8 cellular contexts compared by ENCODE assay signal in the genomic region with DNA sequence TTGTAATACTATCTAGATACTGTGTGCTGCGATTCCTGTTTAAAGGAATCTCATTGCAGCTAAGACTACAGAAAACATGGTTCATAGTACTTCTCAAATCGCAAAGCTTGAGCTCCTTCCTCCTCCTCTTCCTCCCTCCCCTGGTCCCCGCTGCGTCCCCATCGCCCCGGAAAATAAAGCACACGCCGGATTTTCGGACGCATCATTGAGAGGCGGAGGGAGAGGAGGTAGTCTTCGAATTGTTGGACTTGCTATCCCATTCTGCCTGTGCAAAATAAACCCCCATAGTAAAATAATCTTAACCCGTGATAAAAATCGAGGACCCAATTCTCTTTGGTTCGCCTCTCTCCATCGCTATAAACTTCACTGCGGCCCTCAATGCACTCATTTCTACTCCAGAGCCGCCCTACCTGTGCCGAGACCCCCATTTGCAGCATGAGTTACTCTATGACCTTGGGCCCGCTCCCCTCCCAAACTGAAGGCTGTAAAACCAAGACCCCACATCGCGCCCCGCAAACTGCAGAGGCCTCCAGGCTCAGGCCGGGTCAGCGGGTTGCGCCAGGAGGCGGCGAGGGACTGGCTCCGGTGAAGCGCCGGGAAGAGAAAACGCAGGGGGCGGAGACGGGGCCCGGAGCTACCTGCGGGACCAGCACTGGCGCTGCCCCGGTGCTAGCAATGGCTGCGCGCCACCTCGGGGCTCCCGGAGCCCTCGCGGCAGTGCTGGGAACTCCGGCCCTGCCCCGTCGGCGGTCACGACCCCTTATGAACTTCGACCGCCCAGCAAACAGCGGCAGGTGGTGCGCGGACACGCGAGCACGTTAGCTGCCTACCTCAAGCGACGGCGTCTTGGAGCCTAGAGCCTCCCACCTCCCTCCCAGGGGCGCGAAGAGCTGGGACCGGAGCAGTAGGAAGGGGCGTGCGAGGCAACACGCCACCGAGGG. TPM values are rescaled to one million over a fixed set of nuclear protein-coding genes. Genes with fewer than 3 reads are reported as not detected.
DNase-seq lines count a peak whose midpoint lies in the region; ATAC-seq and TF ChIP-seq lines count a peak whose summit lies in the region.

No MANE protein-coding gene starts in this region.

- H3K4me1 ChIP-seq in ACC112 (ENCODE audit: control insufficient read depth, insufficient read depth, low read length, unreplicated experiment) (peaks cover 14% of the 10 kb centered on the region), HEK293 (ENCODE audit: control insufficient read depth, insufficient read depth, low read length) (0 out of 2 replicates have a peak, but pooled peaks cover 4% of the 10 kb centered on the region), MM.1S (ENCODE audit: low read length) (peaks cover 5% of the 10 kb centered on the region; the same call in 1 of the 2 replicates), aorta (ENCODE audit: control insufficient read depth in 1 of 2, insufficient read depth in 2 of 2, low read length in 2 of 2) (no peaks in the 10 kb centered on the region)
- peaks cover 12 to 24% of the 10 kb centered on the region in 2 donors for H3K4me1 ChIP-seq in naive thymus-derived CD4-positive, alpha-beta T cell (ENCODE audit: control insufficient read depth in 2 of 2, insufficient read depth in 2 of 2, low read length in 2 of 2)

- H3K9me3 Mint-ChIP-seq in activated CD8-positive, alpha-beta T cell treated with anti-CD3 and anti-CD28 coated beads, Interleukin-2, amount 10 ng/mL, durations not matched to agents 7 days and 5 days (ENCODE audit: insufficient read depth), result no peaks in the 10 kb centered on the region
- peaks cover 0 to 8% (median 0%) of the 10 kb centered on the region in 11 donors for H3K9me3 Mint-ChIP-seq in naive thymus-derived CD4-positive, alpha-beta T cell

- H3K27me3 ChIP-seq in ACC112 (ENCODE audit: insufficient read depth, low read length) (no peaks in the 10 kb centered on the region), MM.1S (replicated peaks; ENCODE audit: insufficient read depth, low read length) (no peaks in the 10 kb centered on the region), aorta (ENCODE audit: control insufficient read depth in 1 of 2, insufficient read depth in 2 of 2, low read length in 1 of 2) (no peaks in the 10 kb centered on the region)
- no peaks in the 10 kb centered on the region for H3K27me3 ChIP-seq in naive thymus-derived CD4-positive, alpha-beta T cell (ENCODE audit: control insufficient read depth in 2 of 2, insufficient read depth in 2 of 2, low read length in 2 of 2)

- no peaks in the 10 kb centered on the region for H3K9me2 ChIP-seq in MM.1S (replicated peaks; ENCODE audit: insufficient read depth, low read length)

- H4K20me1 ChIP-seq in MM.1S (ENCODE audit: insufficient read depth, low read length), result 0 out of 2 replicates have a peak, but pooled peaks cover 3% of the 10 kb centered on the region

- peak; percentile 68 for ATAC-seq in activated CD8-positive, alpha-beta T cell treated with anti-CD3 and anti-CD28 coated beads, Interleukin-2, amount 10 ng/mL, durations not matched to agents 7 days and 5 days
- peak; percentile 63 for ATAC-seq in naive thymus-derived CD4-positive, alpha-beta T cell
- ATAC-seq in aorta (ENCODE audit: low FRiP score), result peak; percentile 83

- WGBS in aorta, 2 donors, result 1% methylated on average over 64 to 67 of the region's 67 CpGs

- H3K4me3 ChIP-seq in ACC112 (ENCODE audit: low read depth, low read length), result peak overlapping the region; percentile 94
- H3K4me3 ChIP-seq in HEK293 (ENCODE audit: low read depth, low read length), result peak overlapping the region; percentile 91
- peak overlapping the region; percentile 91 for H3K4me3 ChIP-seq in MM.1S (ENCODE audit: low read length)
- peak overlapping the region; percentile 99 for H3K4me3 ChIP-seq in naive thymus-derived CD4-positive, alpha-beta T cell (ENCODE audit: low read length)
- peak overlapping the region; percentile 79 to 88 for H3K4me3 ChIP-seq in aorta (ENCODE audit: low read length in 2 of 2)

- H3K9me3 ChIP-seq in HEK293 (ENCODE audit: control insufficient read depth, insufficient read depth, low read depth, low read length) (no peaks in the 10 kb centered on the region), MM.1S (replicated peaks; ENCODE audit: insufficient read depth, low read length) (no peaks in the 10 kb centered on the region), aorta (ENCODE audit: control insufficient read depth, low read length) (no peaks in the 10 kb centered on the region)
- no peaks in the 10 kb centered on the region for H3K9me3 ChIP-seq in naive thymus-derived CD4-positive, alpha-beta T cell (ENCODE audit: control insufficient read depth in 2 of 3, low read length in 3 of 3)

- H3K36me3 ChIP-seq in ACC112 (ENCODE audit: insufficient read depth, low read length) (no peaks in the 10 kb centered on the region), HEK293 (ENCODE audit: control insufficient read depth in 2 of 2, insufficient read depth in 1 of 2, low read length in 2 of 2) (peaks cover 2 to 6% of the 10 kb centered on the region in 2 experiments; a peak in 2 of 3 replicates), MM.1S (replicated peaks; ENCODE audit: insufficient read depth, low read length) (no peaks in the 10 kb centered on the region), aorta (ENCODE audit: control insufficient read depth in 1 of 2, insufficient read depth in 2 of 2, low read length in 1 of 2) (no peaks in the 10 kb centered on the region)
- H3K36me3 ChIP-seq in naive thymus-derived CD4-positive, alpha-beta T cell (ENCODE audit: control insufficient read depth in 2 of 3, insufficient read depth in 3 of 3, low read length in 3 of 3), result peaks cover 0 to 8% (median 0%) of the 10 kb centered on the region in 3 experiments

- peak overlapping the region; percentile 87 for H3K27ac ChIP-seq in ACC112 (ENCODE audit: low read depth, low read length)
- peak overlapping the region; percentile 80 for H3K27ac ChIP-seq in HEK293 (ENCODE audit: extremely low read depth, low read depth, low read length)
- H3K27ac ChIP-seq in MM.1S (ENCODE audit: low read length), result peak overlapping the region; percentile 97
- H3K27ac ChIP-seq in naive thymus-derived CD4-positive, alpha-beta T cell (ENCODE audit: low read depth, low read length), result peak overlapping the region; percentile 84
- peak overlapping the region; percentile 74 to 87 for H3K27ac ChIP-seq in aorta (ENCODE audit: low read depth in 1 of 2, low read length in 2 of 2)

- POLR2A ChIA-PET in HEK293 (lab: Yijun Ruan, JAX), result interaction anchor here (0.7 to 2.5 kb wide), 24 partner anchors 11 to 375 kb away, joined by 3 to 67 read pairs (median 4); partner anchors contain the start of genes ABHD3, MIB1 and SNRPD1
- POLR2A ChIA-PET in activated CD8-positive, alpha-beta T cell treated with anti-CD3 and anti-CD28 coated beads, Interleukin-2, amount 10 ng/mL, durations not matched to agents 7 days and 5 days (lab: Charles Lee), result interaction anchor here (0.7 to 2.8 kb wide), 14 partner anchors 9 to 1333 kb away, joined by 3 to 85 read pairs (median 4); partner anchors contain the start of genes ABHD3, MIB1, RBBP8 and ROCK1
- POLR2A ChIA-PET in naive thymus-derived CD4-positive, alpha-beta T cell (lab: Charles Lee), result interaction anchor here (0.6 to 3.1 kb wide), 20 partner anchors 9 to 565 kb away, joined by 3 to 95 read pairs (median 4); partner anchors contain the start of genes ABHD3, MIB1, ROCK1 and SNRPD1

- CTCF ChIA-PET in HEK293 (lab: Yijun Ruan, JAX), result interaction anchor here (0.6 to 4.8 kb wide), 37 partner anchors 10 to 1638 kb away, joined by 3 to 89 read pairs (median 4); partner anchors contain the start of genes MIB1 and SNRPD1
- CTCF ChIA-PET in activated CD8-positive, alpha-beta T cell treated with anti-CD3 and anti-CD28 coated beads, Interleukin-2, amount 10 ng/mL, durations not matched to agents 7 days and 5 days (lab: Charles Lee), result interaction anchor here (0.6 to 8.3 kb wide), 34 partner anchors 10 to 419 kb away, joined by 3 to 171 read pairs (median 5); partner anchors contain the start of genes ABHD3, MIB1 and SNRPD1
- CTCF ChIA-PET in naive thymus-derived CD4-positive, alpha-beta T cell (lab: Charles Lee), result interaction anchor here (0.7 to 3.0 kb wide), 5 partner anchors 11 to 101 kb away, joined by 3 to 38 read pairs (median 3); partner anchors contain the start of gene SNRPD1

- peaks cover 43% of the 10 kb centered on the region for H3K79me2 ChIP-seq in ACC112 (ENCODE audit: control insufficient read depth, insufficient read depth, low read length, unreplicated experiment)
- H3K79me2 ChIP-seq in MM.1S (ENCODE audit: low read length), result peaks cover 46% of the 10 kb centered on the region

- H3K4me3 Mint-ChIP-seq in activated CD8-positive, alpha-beta T cell treated with anti-CD3 and anti-CD28 coated beads, Interleukin-2, amount 10 ng/mL, durations not matched to agents 7 days and 5 days, result peak overlapping the region; percentile 92
- peak overlapping the region; percentile 91 to 99 (median 96) for H3K4me3 Mint-ChIP-seq in naive thymus-derived CD4-positive, alpha-beta T cell

- H3F3A ChIP-seq in MM.1S (ENCODE audit: insufficient read depth, low read length), result peaks cover 27% of the 10 kb centered on the region

- peaks cover 32% of the 10 kb centered on the region for H3K4me1 Mint-ChIP-seq in activated CD8-positive, alpha-beta T cell treated with anti-CD3 and anti-CD28 coated beads, Interleukin-2, amount 10 ng/mL, durations not matched to agents 7 days and 5 days (ENCODE audit: low read depth)
- peaks cover 16 to 58% (median 36%) of the 10 kb centered on the region in 7 donors for H3K4me1 Mint-ChIP-seq in naive thymus-derived CD4-positive, alpha-beta T cell

- TF ChIP-seq CTCF in HEK293 (tag by site-specific recombination; IDR thresholded peaks at IDR 0.05), result peak; percentile 55
- peak; percentile 13 for TF ChIP-seq CTCF in MM.1S (IDR thresholded peaks at IDR 0.05; ENCODE audit: low read length)

- peak overlapping the region; percentile 93 for H3K9ac ChIP-seq in MM.1S (ENCODE audit: low read length)

- H3K36me3 Mint-ChIP-seq in activated CD8-positive, alpha-beta T cell treated with anti-CD3 and anti-CD28 coated beads, Interleukin-2, amount 10 ng/mL, durations not matched to agents 7 days and 5 days (ENCODE audit: low read depth), result peaks cover 6% of the 10 kb centered on the region
- H3K36me3 Mint-ChIP-seq in naive thymus-derived CD4-positive, alpha-beta T cell, result peaks cover 0 to 3% (median 0%) of the 10 kb centered on the region in 5 donors

- no peaks in the 10 kb centered on the region for H3K27me3 Mint-ChIP-seq in activated CD8-positive, alpha-beta T cell treated with anti-CD3 and anti-CD28 coated beads, Interleukin-2, amount 10 ng/mL, durations not matched to agents 7 days and 5 days (ENCODE audit: low read depth)
- H3K27me3 Mint-ChIP-seq in naive thymus-derived CD4-positive, alpha-beta T cell, result no peaks in the 10 kb centered on the region

- peak overlapping the region; percentile 98 for H3K27ac Mint-ChIP-seq in activated CD8-positive, alpha-beta T cell treated with anti-CD3 and anti-CD28 coated beads, Interleukin-2, amount 10 ng/mL, durations not matched to agents 7 days and 5 days
- peak overlapping the region; percentile 96 to 100 (median 99) for H3K27ac Mint-ChIP-seq in naive thymus-derived CD4-positive, alpha-beta T cell

- peak; percentile 15 for DNase-seq in GM04504 (ENCODE audit: low read depth)
- peak; percentile 64 for DNase-seq in MM.1S
- peak; percentile 39 for DNase-seq in activated CD8-positive, alpha-beta T cell treated with anti-CD3 and anti-CD28 coated beads, Interleukin-2, amount 10 ng/mL, durations not matched to agents 7 days and 5 days
- peak; percentile 28 for DNase-seq in fibroblast of gingiva (ENCODE audit: low read depth)
- peak in 3 of 9 donors; percentile 1 to 13 (median 4) for DNase-seq in naive thymus-derived CD4-positive, alpha-beta T cell
- DNase-seq in aorta, result peak in 1 of 2 donors; percentile 65

- H2AFZ ChIP-seq in ACC112 (ENCODE audit: low read length, unreplicated experiment), result peak overlapping the region; percentile 93
- peak overlapping the region; percentile 92 for H2AFZ ChIP-seq in MM.1S (ENCODE audit: low read length)

- intact Hi-C loops in naive thymus-derived CD4-positive, alpha-beta T cell (cut with micrococcal nuclease), result loop anchor here (1.0 to 10.0 kb wide), 6 partner anchors 12 to 1985 kb away; partner anchors contain the start of genes ABHD3 (in 2 of the 2), MIB1 (in 2 of the 2), SNRPD1 (in 2 of the 2) and NPC1 (in 1 of the 2)
- intact Hi-C loops in aorta (cut with DNase I), result loop anchor here (5.0 to 10.0 kb wide), 4 partner anchors 113 to 405 kb away; partner anchors contain the start of gene MIB1 (in 1 of the 2)

- H3K4me2 ChIP-seq in MM.1S (ENCODE audit: low read depth, low read length), result peak overlapping the region; percentile 60

RNA-seq across cellular contexts. Expression of gene ESCO1, which starts 0.6 kb away (rescaled TPM):
- total RNA-seq in activated CD8-positive, alpha-beta T cell treated with anti-CD3 and anti-CD28 coated beads, Interleukin-2, amount 10 ng/mL, durations not matched to agents 7 days and 5 days, result 10 to 100 TPM; 18.1 to 20.5 TPM
- total RNA-seq in naive thymus-derived CD4-positive, alpha-beta T cell, result 10 to 100 TPM; 25.9 to 36.4 (median 35.1) TPM
- polyA plus RNA-seq in naive thymus-derived CD4-positive, alpha-beta T cell, result 10 to 100 TPM in 1 of 2 donors, 1 to 10 TPM in 1; 7.5 to 10.6 TPM
- total RNA-seq in aorta, result 10 to 100 TPM; 19.1 to 21.2 TPM
- polyA plus RNA-seq in aorta, result 10 to 100 TPM in 1 of 2 donors, 1 to 10 TPM in 1; 7.2 to 12.4 TPM

RNA-seq across cellular contexts. Expression of gene SNRPD1, which starts 12.3 kb away (rescaled TPM):
- 100 to 1,000 TPM; 102 to 114 TPM for total RNA-seq in activated CD8-positive, alpha-beta T cell treated with anti-CD3 and anti-CD28 coated beads, Interleukin-2, amount 10 ng/mL, durations not matched to agents 7 days and 5 days
- 10 to 100 TPM; 21.9 to 83.4 (median 26.5) TPM for total RNA-seq in naive thymus-derived CD4-positive, alpha-beta T cell
- 10 to 100 TPM; 77.5 to 96.7 TPM for polyA plus RNA-seq in naive thymus-derived CD4-positive, alpha-beta T cell
- total RNA-seq in aorta, result 10 to 100 TPM; 21.0 to 35.4 TPM
- polyA plus RNA-seq in aorta, result 10 to 100 TPM in 1 of 2 donors, 1 to 10 TPM in 1; 8.8 to 24.0 TPM
